In genomic region chr5:158929579-158930233, GRCh38 we compare ENCODE assay signal across 26 cellular contexts.
"Had no signal": no experiment of that assay in that cellular context is flagged by ENCODE, and none has a peak within 500 bp of the region (broad histone marks: within the 10 kb centered on the region; RNA-seq: fewer than 3 reads in every experiment).

No MANE protein-coding gene starts in this region.

- H3K9ac ChIP-seq: neural progenitor cell had no signal

- H3K36me3 ChIP-seq: left ventricle myocardium inferior, neural progenitor cell, vagina had no signal

- H3K4me1 Mint-ChIP-seq: activated naive CD8-positive, alpha-beta T cell treated with anti-CD3 and anti-CD28 coated beads for 36 hours had no signal

- FAIRE-seq: astrocyte, endothelial cell of umbilical vein, frontal cortex, small intestine had no signal

- H3K4me1 ChIP-seq: testis, vagina had no signal

- H3K27ac ChIP-seq: left ventricle myocardium inferior, neural progenitor cell, testis, vagina had no signal

- H3K4me3 ChIP-seq: left ventricle myocardium inferior, neural progenitor cell, testis, vagina had no signal

- H3K36me3 Mint-ChIP-seq: activated naive CD8-positive, alpha-beta T cell treated with anti-CD3 and anti-CD28 coated beads for 36 hours; naive thymus-derived CD8-positive, alpha-beta T cell had no signal

- H3K27me3 Mint-ChIP-seq: stimulated activated naive B cell treated with anti-CD40 and anti-IgM and Interleukin-4, amounts not matched to agents 10 μg/mL and 1 μg/mL and 100 μg/mL, for 72 hours had no signal

- H3K27ac Mint-ChIP-seq: activated naive CD8-positive, alpha-beta T cell treated with anti-CD3 and anti-CD28 coated beads for 36 hours; activated T-helper 2 cell treated with anti-CD3 and anti-CD28 coated beads, Interferon-gamma antibody, Interleukin-2, Interleukin-4, amounts not matched to agents 10 μg/mL and 5 μg/mL and 100 μg/mL, durations not matched to agents 14 hours and 24 hours and 36 hours; naive thymus-derived CD8-positive, alpha-beta T cell; neural progenitor cell; type B pancreatic cell had no signal

- H3K27me3 ChIP-seq: testis, vagina had no signal

- DNase-seq: activated CD4-positive, alpha-beta T cell treated with anti-CD3 and anti-CD28 coated beads for 4 hours; activated CD4-positive, alpha-beta T cell treated with anti-CD3 and anti-CD28 coated beads, Interleukin-2, amount 50 U/mL, for 48 hours; activated CD4-positive, CD25-positive, alpha-beta regulatory T cell; activated CD8-positive, alpha-beta memory T cell treated with anti-CD3 and anti-CD28 coated beads, Interleukin-2, amount 50 U/mL, for 48 hours; activated naive CD4-positive, alpha-beta T cell treated with Interleukin-2 at 50 U/mL for 16 hours; activated naive CD8-positive, alpha-beta T cell treated with anti-CD3 and anti-CD28 coated beads for 36 hours; activated T-cell treated with anti-CD3 and anti-CD28 coated beads, Interleukin-2, amount 50 U/mL, for 4 hours; central memory CD4-positive, alpha-beta T cell; dermis blood vessel endothelial cell; effector memory CD4-positive, alpha-beta T cell; glutamatergic neuron; hippocampal formation; left ventricle myocardium inferior; naive thymus-derived CD8-positive, alpha-beta T cell; posterior cingulate gyrus; small intestine; stimulated activated CD4-positive, alpha-beta T cell treated with anti-CD3 and anti-CD28 coated beads, Interleukin-2, amount 100 ng/mL, for 24 hours; stimulated activated naive B cell treated with anti-CD40 and anti-IgM and Interleukin-4, amounts not matched to agents 10 μg/mL and 1 μg/mL and 100 μg/mL, for 72 hours; testis had no signal

- H3K9me3 Mint-ChIP-seq: activated naive CD8-positive, alpha-beta T cell treated with anti-CD3 and anti-CD28 coated beads for 36 hours; activated T-cell treated with anti-CD3 and anti-CD28 coated beads, Interleukin-2, amount 50 U/mL, for 4 hours; activated T-helper 2 cell treated with anti-CD3 and anti-CD28 coated beads, Interferon-gamma antibody, Interleukin-2, Interleukin-4, amounts not matched to agents 10 μg/mL and 5 μg/mL and 100 μg/mL, durations not matched to agents 14 hours and 24 hours and 36 hours; naive thymus-derived CD8-positive, alpha-beta T cell; neural progenitor cell; type B pancreatic cell had no signal

- H3K9me3 ChIP-seq: left ventricle myocardium inferior, testis, vagina had no signal

- H3K4me3 Mint-ChIP-seq: activated naive CD8-positive, alpha-beta T cell treated with anti-CD3 and anti-CD28 coated beads for 36 hours; activated T-cell treated with anti-CD3 and anti-CD28 coated beads, Interleukin-2, amount 50 U/mL, for 4 hours; naive thymus-derived CD8-positive, alpha-beta T cell; neural progenitor cell; stimulated activated naive B cell treated with anti-CD40 and anti-IgM and Interleukin-4, amounts not matched to agents 10 μg/mL and 1 μg/mL and 100 μg/mL, for 72 hours; type B pancreatic cell had no signal
